In the genomic region with DNA sequence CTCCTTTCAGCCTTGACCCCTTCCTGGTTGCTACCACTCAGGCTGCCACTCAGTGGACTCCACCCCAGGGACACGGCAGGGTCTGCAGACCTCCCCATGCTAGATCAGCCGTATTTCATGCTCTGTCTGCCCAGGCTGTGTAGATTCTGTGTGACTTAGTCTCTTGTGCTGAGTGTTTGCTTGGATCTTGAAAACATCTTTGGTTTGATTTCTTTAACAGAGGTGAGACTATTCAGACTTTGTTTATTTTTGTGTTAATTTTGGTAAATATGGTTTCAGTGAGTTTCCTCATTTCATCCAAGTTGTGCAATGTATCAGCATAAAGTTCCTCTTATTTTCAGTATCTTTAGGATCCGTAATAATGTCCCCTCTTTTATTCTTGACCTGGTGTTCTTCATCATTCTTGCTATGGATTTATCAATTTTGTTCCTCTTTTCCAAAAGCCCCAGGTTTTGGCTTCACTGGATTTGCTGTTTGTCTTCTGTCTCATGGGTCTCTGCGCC, we compare ENCODE assay signal across 2 cellular contexts.
A peak's percentile ranks its signal among the peaks of the same experiment; 100 is the strongest.
TF ChIP-seq lines count a peak whose summit lies in the region.

No MANE protein-coding gene starts in this region.

TF ChIP-seq in GM23338, 12 proteins besides CTCF, POLR2A, EP300 and RAD21 (continues in another document):
- TF ChIP-seq ZNF114 (CRISPR knock-in tag; IDR thresholded peaks at IDR 0.05) (no peak), EZH2phosphoT487 (IDR thresholded peaks at IDR 0.05; ENCODE audit: unreplicated experiment) (no peak), CREB1 (CRISPR knock-in tag; IDR thresholded peaks at IDR 0.05; ENCODE audit: low read depth) (no peak), POLR2AphosphoS5 (IDR thresholded peaks at IDR 0.05; ENCODE audit: low read depth) (no peak), NANOG (IDR thresholded peaks at IDR 0.05; ENCODE audit: borderline replicate concordance) (no peak), STAT1 (IDR thresholded peaks at IDR 0.05; ENCODE audit: unreplicated experiment) (no peak), ZNF331 (CRISPR knock-in tag; IDR thresholded peaks at IDR 0.05; ENCODE audit: low read depth) (no peak), JUNB (IDR thresholded peaks at IDR 0.05; ENCODE audit: unreplicated experiment) (no peak), EZH2 (IDR thresholded peaks at IDR 0.05; ENCODE audit: low read depth, unreplicated experiment) (no peak)
- TF ChIP-seq, protein P1, sequence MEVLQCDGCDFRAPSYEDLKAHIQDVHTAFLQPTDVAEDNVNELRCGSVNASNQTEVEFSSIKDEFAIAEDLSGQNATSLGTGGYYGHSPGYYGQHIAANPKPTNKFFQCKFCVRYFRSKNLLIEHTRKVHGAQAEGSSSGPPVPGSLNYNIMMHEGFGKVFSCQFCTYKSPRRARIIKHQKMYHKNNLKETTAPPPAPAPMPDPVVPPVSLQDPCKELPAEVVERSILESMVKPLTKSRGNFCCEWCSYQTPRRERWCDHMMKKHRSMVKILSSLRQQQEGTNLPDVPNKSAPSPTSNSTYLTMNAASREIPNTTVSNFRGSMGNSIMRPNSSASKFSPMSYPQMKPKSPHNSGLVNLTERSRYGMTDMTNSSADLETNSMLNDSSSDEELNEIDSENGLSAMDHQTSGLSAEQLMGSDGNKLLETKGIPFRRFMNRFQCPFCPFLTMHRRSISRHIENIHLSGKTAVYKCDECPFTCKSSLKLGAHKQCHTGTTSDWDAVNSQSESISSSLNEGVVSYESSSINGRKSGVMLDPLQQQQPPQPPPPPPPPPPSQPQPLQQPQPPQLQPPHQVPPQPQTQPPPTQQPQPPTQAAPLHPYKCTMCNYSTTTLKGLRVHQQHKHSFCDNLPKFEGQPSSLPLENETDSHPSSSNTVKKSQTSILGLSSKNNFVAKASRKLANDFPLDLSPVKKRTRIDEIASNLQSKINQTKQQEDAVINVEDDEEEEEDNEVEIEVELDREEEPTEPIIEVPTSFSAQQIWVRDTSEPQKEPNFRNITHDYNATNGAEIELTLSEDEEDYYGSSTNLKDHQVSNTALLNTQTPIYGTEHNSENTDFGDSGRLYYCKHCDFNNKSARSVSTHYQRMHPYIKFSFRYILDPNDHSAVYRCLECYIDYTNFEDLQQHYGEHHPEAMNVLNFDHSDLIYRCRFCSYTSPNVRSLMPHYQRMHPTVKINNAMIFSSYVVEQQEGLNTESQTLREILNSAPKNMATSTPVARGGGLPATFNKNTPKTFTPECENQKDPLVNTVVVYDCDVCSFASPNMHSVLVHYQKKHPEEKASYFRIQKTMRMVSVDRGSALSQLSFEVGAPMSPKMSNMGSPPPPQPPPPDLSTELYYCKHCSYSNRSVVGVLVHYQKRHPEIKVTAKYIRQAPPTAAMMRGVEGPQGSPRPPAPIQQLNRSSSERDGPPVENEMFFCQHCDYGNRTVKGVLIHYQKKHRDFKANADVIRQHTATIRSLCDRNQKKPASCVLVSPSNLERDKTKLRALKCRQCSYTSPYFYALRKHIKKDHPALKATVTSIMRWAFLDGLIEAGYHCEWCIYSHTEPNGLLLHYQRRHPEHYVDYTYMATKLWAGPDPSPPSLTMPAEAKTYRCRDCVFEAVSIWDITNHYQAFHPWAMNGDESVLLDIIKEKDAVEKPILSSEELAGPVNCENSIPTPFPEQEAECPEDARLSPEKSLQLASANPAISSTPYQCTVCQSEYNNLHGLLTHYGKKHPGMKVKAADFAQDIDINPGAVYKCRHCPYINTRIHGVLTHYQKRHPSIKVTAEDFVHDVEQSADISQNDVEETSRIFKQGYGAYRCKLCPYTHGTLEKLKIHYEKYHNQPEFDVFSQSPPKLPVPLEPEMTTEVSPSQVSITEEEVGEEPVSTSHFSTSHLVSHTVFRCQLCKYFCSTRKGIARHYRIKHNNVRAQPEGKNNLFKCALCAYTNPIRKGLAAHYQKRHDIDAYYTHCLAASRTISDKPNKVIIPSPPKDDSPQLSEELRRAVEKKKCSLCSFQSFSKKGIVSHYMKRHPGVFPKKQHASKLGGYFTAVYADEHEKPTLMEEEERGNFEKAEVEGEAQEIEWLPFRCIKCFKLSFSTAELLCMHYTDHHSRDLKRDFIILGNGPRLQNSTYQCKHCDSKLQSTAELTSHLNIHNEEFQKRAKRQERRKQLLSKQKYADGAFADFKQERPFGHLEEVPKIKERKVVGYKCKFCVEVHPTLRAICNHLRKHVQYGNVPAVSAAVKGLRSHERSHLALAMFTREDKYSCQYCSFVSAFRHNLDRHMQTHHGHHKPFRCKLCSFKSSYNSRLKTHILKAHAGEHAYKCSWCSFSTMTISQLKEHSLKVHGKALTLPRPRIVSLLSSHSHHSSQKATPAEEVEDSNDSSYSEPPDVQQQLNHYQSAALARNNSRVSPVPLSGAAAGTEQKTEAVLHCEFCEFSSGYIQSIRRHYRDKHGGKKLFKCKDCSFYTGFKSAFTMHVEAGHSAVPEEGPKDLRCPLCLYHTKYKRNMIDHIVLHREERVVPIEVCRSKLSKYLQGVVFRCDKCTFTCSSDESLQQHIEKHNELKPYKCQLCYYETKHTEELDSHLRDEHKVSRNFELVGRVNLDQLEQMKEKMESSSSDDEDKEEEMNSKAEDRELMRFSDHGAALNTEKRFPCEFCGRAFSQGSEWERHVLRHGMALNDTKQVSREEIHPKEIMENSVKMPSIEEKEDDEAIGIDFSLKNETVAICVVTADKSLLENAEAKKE (CRISPR knock-in tag; IDR thresholded peaks at IDR 0.05) = no peak
- TF ChIP-seq, protein P2, sequence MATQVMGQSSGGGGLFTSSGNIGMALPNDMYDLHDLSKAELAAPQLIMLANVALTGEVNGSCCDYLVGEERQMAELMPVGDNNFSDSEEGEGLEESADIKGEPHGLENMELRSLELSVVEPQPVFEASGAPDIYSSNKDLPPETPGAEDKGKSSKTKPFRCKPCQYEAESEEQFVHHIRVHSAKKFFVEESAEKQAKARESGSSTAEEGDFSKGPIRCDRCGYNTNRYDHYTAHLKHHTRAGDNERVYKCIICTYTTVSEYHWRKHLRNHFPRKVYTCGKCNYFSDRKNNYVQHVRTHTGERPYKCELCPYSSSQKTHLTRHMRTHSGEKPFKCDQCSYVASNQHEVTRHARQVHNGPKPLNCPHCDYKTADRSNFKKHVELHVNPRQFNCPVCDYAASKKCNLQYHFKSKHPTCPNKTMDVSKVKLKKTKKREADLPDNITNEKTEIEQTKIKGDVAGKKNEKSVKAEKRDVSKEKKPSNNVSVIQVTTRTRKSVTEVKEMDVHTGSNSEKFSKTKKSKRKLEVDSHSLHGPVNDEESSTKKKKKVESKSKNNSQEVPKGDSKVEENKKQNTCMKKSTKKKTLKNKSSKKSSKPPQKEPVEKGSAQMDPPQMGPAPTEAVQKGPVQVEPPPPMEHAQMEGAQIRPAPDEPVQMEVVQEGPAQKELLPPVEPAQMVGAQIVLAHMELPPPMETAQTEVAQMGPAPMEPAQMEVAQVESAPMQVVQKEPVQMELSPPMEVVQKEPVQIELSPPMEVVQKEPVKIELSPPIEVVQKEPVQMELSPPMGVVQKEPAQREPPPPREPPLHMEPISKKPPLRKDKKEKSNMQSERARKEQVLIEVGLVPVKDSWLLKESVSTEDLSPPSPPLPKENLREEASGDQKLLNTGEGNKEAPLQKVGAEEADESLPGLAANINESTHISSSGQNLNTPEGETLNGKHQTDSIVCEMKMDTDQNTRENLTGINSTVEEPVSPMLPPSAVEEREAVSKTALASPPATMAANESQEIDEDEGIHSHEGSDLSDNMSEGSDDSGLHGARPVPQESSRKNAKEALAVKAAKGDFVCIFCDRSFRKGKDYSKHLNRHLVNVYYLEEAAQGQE (IDR thresholded peaks at IDR 0.05; ENCODE audit: unreplicated experiment) = no peak

TF ChIP-seq in K562, 482 proteins besides CTCF, POLR2A, EP300 and RAD21:
- TF ChIP-seq DDX20 (tag; IDR thresholded peaks at IDR 0.05; ENCODE audit: low read depth) (no peak), HMGN3 (IDR thresholded peaks at IDR 0.05; ENCODE audit: borderline replicate concordance, extremely low read depth, insufficient read length, low read depth, low read length) (no peak), CEBPB (tag; IDR thresholded peaks at IDR 0.05) (0 out of 2 replicates have a peak, but pooled peaks have one; percentile 14), TAF15 (IDR thresholded peaks at IDR 0.05; ENCODE audit: low read depth, low read length) (no peak), NCOA6 (IDR thresholded peaks at IDR 0.05) (no peak), POLR2G (IDR thresholded peaks at IDR 0.05; ENCODE audit: low read depth, low read length) (no peak)
- TF ChIP-seq, protein P3, sequence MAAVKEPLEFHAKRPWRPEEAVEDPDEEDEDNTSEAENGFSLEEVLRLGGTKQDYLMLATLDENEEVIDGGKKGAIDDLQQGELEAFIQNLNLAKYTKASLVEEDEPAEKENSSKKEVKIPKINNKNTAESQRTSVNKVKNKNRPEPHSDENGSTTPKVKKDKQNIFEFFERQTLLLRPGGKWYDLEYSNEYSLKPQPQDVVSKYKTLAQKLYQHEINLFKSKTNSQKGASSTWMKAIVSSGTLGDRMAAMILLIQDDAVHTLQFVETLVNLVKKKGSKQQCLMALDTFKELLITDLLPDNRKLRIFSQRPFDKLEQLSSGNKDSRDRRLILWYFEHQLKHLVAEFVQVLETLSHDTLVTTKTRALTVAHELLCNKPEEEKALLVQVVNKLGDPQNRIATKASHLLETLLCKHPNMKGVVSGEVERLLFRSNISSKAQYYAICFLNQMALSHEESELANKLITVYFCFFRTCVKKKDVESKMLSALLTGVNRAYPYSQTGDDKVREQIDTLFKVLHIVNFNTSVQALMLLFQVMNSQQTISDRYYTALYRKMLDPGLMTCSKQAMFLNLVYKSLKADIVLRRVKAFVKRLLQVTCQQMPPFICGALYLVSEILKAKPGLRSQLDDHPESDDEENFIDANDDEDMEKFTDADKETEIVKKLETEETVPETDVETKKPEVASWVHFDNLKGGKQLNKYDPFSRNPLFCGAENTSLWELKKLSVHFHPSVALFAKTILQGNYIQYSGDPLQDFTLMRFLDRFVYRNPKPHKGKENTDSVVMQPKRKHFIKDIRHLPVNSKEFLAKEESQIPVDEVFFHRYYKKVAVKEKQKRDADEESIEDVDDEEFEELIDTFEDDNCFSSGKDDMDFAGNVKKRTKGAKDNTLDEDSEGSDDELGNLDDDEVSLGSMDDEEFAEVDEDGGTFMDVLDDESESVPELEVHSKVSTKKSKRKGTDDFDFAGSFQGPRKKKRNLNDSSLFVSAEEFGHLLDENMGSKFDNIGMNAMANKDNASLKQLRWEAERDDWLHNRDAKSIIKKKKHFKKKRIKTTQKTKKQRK (IDR thresholded peaks at IDR 0.05; ENCODE audit: borderline replicate concordance, low read depth, low read length) = no peak
- TF ChIP-seq, protein P4, sequence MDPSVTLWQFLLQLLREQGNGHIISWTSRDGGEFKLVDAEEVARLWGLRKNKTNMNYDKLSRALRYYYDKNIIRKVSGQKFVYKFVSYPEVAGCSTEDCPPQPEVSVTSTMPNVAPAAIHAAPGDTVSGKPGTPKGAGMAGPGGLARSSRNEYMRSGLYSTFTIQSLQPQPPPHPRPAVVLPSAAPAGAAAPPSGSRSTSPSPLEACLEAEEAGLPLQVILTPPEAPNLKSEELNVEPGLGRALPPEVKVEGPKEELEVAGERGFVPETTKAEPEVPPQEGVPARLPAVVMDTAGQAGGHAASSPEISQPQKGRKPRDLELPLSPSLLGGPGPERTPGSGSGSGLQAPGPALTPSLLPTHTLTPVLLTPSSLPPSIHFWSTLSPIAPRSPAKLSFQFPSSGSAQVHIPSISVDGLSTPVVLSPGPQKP (CRISPR knock-in tag; IDR thresholded peaks at IDR 0.05) = no peak
